ENCODE assay signal across 8 cellular contexts in genomic region chr6:22025468-22026159, GRCh38.
DNase-seq lines count a peak whose midpoint lies in the region; ATAC-seq and TF ChIP-seq lines count a peak whose summit lies in the region.

No MANE protein-coding gene starts in this region.

- H3K27ac Mint-ChIP-seq in T-helper 1 cell treated with Interleukin-12 subunit alpha and Interleukin-12 subunit beta and Interleukin-4 antibody, amounts not matched to agents 30 μg/mL and 1 μg/mL, for 36 hours, result peak overlapping the region; percentile 83

- no peaks in the 10 kb centered on the region for H3K27me3 Mint-ChIP-seq in T-helper 1 cell treated with Interleukin-12 subunit alpha and Interleukin-12 subunit beta and Interleukin-4 antibody, amounts not matched to agents 30 μg/mL and 1 μg/mL, for 36 hours (ENCODE audit: low read depth)

- DNase-seq in COLO829 (ENCODE audit: low spot score) (peak; percentile 42), glomerular endothelial cell (ENCODE audit: extremely low read depth, low read depth, low spot score) (peak; percentile 69), putamen (ENCODE audit: low spot score) (peak; percentile 21), dorsolateral prefrontal cortex (no peak), SW 1271 (lab: John Stamatoyannopoulos, UW) (no peak)

- peaks cover 11% of the 10 kb centered on the region for H3K9me3 Mint-ChIP-seq in T-helper 1 cell treated with Interleukin-12 subunit alpha and Interleukin-12 subunit beta and Interleukin-4 antibody, amounts not matched to agents 30 μg/mL and 1 μg/mL, for 36 hours

- peak overlapping the region in 11 of 59 donors; percentile 1 to 35 (median 19) for H3K4me3 ChIP-seq in dorsolateral prefrontal cortex

- peaks cover 16% of the 10 kb centered on the region for H3K4me1 Mint-ChIP-seq in T-helper 1 cell treated with Interleukin-12 subunit alpha and Interleukin-12 subunit beta and Interleukin-4 antibody, amounts not matched to agents 30 μg/mL and 1 μg/mL, for 36 hours (ENCODE audit: low read depth)

- peak overlapping the region; percentile 21 for H3K4me3 Mint-ChIP-seq in T-helper 1 cell treated with Interleukin-12 subunit alpha and Interleukin-12 subunit beta and Interleukin-4 antibody, amounts not matched to agents 30 μg/mL and 1 μg/mL, for 36 hours

- no peak for TF ChIP-seq CTCF in dorsolateral prefrontal cortex (IDR thresholded peaks at IDR 0.05 in 54 of 56, conservative IDR thresholded peaks at IDR 0.05 in 2 of 56; ENCODE audit: low read depth in 1 of 56, partially characterized antibody in 56 of 56)

- peak; percentile 52 for ATAC-seq in GM19351 (IDR thresholded peaks at IDR 0.05; ENCODE audit: unreplicated experiment)
- ATAC-seq in HG03442 (IDR thresholded peaks at IDR 0.05; ENCODE audit: unreplicated experiment), result peak; percentile 58

- peak overlapping the region in 22 of 59 donors; percentile 4 to 64 (median 38) for H3K27ac ChIP-seq in dorsolateral prefrontal cortex

- intact Hi-C loops in dorsolateral prefrontal cortex (cut with DNase I), result no loop called here

- peaks cover 2% of the 10 kb centered on the region for H3K36me3 Mint-ChIP-seq in T-helper 1 cell treated with Interleukin-12 subunit alpha and Interleukin-12 subunit beta and Interleukin-4 antibody, amounts not matched to agents 30 μg/mL and 1 μg/mL, for 36 hours (ENCODE audit: low read depth)

- no peaks in the 10 kb centered on the region for H3K27me3 ChIP-seq in dorsolateral prefrontal cortex

Comparison
In these comparisons a context has a peak if more than half of its experiments do, and no peak if none do; other contexts are left out.
1. DNase-seq: peak in COLO829 (single experiment), glomerular endothelial cell (single experiment) and putamen (single experiment); none in dorsolateral prefrontal cortex (0 of 10) and SW 1271 (0 of 2).